In the genomic region with DNA sequence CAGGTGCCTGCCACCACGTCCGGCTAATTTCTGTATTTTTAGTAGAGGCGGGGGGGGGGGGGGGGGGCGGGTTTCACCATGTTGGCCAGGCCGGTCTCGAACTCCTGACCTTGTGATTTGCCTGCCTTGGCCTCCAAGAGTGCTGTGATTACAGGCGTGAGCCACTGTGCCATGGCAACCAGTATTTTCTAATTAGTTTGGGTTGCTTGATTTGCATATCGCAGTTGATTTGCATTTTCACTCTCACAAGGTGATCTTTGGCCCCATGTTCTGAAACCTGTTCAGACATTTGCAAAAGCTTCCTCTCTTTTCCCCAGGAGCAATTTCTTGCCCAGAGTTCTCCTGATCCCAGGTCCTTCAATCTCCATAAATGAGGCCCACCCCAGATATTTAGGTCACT, we compare ENCODE assay signal across 10 cellular contexts. TPM values are rescaled to one million over a fixed set of nuclear protein-coding genes. Genes with fewer than 3 reads are reported as not detected.
DNase-seq lines count a peak whose midpoint lies in the region; ATAC-seq and TF ChIP-seq lines count a peak whose summit lies in the region.
"Had no signal": no experiment of that assay in that cellular context is flagged by ENCODE, and none has a peak within 500 bp of the region (broad histone marks: within the 10 kb centered on the region; RNA-seq: fewer than 3 reads in every experiment).

No MANE protein-coding gene starts in this region.

- H3K27ac Mint-ChIP-seq in activated T-helper 17 cell treated with anti-CD3 and anti-CD28 coated beads, Interleukin-2, amount 50 U/mL, for 72 hours = peak overlapping the region; percentile 47

- no peak for TF ChIP-seq POLR2A in GM18505 (IDR thresholded peaks at IDR 0.05; ENCODE audit: borderline replicate concordance, extremely low read depth, insufficient read depth, insufficient read length)

- peak; percentile 22 for ATAC-seq in HG02938 (IDR thresholded peaks at IDR 0.05; ENCODE audit: unreplicated experiment)
- no peak for ATAC-seq in activated T-helper 17 cell treated with anti-CD3 and anti-CD28 coated beads, Interleukin-2, amount 50 U/mL, for 72 hours (replicated peaks)
- ATAC-seq in GM18505 (IDR thresholded peaks at IDR 0.05; ENCODE audit: unreplicated experiment) = no peak

- peak; percentile 15 for DNase-seq in activated CD4-positive, alpha-beta T cell treated with anti-CD3 and anti-CD28 coated beads for 48 hours
- no peak for DNase-seq in activated CD4-positive, alpha-beta T cell treated with anti-CD3 and anti-CD28 coated beads, Interleukin-2, amount 50 U/mL, for 1 hour
- DNase-seq in osteoblast (ENCODE audit: insufficient read length, low spot score, missing footprints) (no peak), AML-193 (lab: John Stamatoyannopoulos, UW) (no peak), T1000 (lab: John Stamatoyannopoulos, UW) (no peak)
- DNase-seq: ACHN; activated CD8-positive, alpha-beta memory T cell treated with anti-CD3 and anti-CD28 coated beads, Interleukin-2, amount 50 U/mL, for 4 hours had no signal

- no peak overlapping the region for H2AFZ ChIP-seq in osteoblast (ENCODE audit: low read length)

- peaks cover 23% of the 10 kb centered on the region for H3K36me3 Mint-ChIP-seq in activated T-helper 17 cell treated with anti-CD3 and anti-CD28 coated beads, Interleukin-2, amount 50 U/mL, for 72 hours (ENCODE audit: low read depth)

- no peak for TF ChIP-seq CTCF in osteoblast (IDR thresholded peaks at IDR 0.05; ENCODE audit: extremely low read depth, low read depth, low read length)

- H3K4me3 ChIP-seq in osteoblast (ENCODE audit: insufficient read depth, low read length) = no peak overlapping the region

- no peaks in the 10 kb centered on the region for H3K27me3 Mint-ChIP-seq in activated T-helper 17 cell treated with anti-CD3 and anti-CD28 coated beads, Interleukin-2, amount 50 U/mL, for 72 hours

- H3K36me3 ChIP-seq in osteoblast (ENCODE audit: insufficient read depth, low read length) = peaks cover 13% of the 10 kb centered on the region

- peaks cover 14% of the 10 kb centered on the region for H3K4me1 Mint-ChIP-seq in activated T-helper 17 cell treated with anti-CD3 and anti-CD28 coated beads, Interleukin-2, amount 50 U/mL, for 72 hours

- H3K27ac ChIP-seq in osteoblast (ENCODE audit: low read depth, low read length) = no peak overlapping the region

- H4K20me1 ChIP-seq in osteoblast (ENCODE audit: insufficient read depth, low read length) = peaks cover 3% of the 10 kb centered on the region

- peak overlapping the region; percentile 85 for H3K4me3 Mint-ChIP-seq in activated T-helper 17 cell treated with anti-CD3 and anti-CD28 coated beads, Interleukin-2, amount 50 U/mL, for 72 hours

- no peaks in the 10 kb centered on the region for H3K9me3 ChIP-seq in osteoblast (ENCODE audit: low read depth, low read length)

- peak overlapping the region; percentile 23 for H3K4me2 ChIP-seq in osteoblast (ENCODE audit: insufficient read depth, low read length)

- peaks cover 33% of the 10 kb centered on the region for H3K79me2 ChIP-seq in osteoblast (ENCODE audit: insufficient read depth, low read length)

- H3K27me3 ChIP-seq in osteoblast (ENCODE audit: insufficient read depth, low read length) = no peaks in the 10 kb centered on the region

- peaks cover 13% of the 10 kb centered on the region for H3K4me1 ChIP-seq in osteoblast (ENCODE audit: insufficient read depth, low read length)

- H3K9me3 Mint-ChIP-seq in activated T-helper 17 cell treated with anti-CD3 and anti-CD28 coated beads, Interleukin-2, amount 50 U/mL, for 72 hours = no peaks in the 10 kb centered on the region

RNA-seq across cellular contexts. Expression of a gene that starts 1.7 kb away (rescaled TPM):
- total RNA-seq in activated T-helper 17 cell treated with anti-CD3 and anti-CD28 coated beads, Interleukin-2, amount 50 U/mL, for 72 hours = 10 to 100 TPM; 19.0 to 45.2 TPM
- 34.2 and 44.2 TPM in 2 replicates for total RNA-seq in osteoblast

RNA-seq across cellular contexts. Expression of a gene that starts 57.8 kb away (rescaled TPM):
- total RNA-seq in activated T-helper 17 cell treated with anti-CD3 and anti-CD28 coated beads, Interleukin-2, amount 50 U/mL, for 72 hours = 10 to 100 TPM; 26.7 to 30.9 TPM
- total RNA-seq in osteoblast = 43.1 and 43.9 TPM in 2 replicates
